In the genomic region with DNA sequence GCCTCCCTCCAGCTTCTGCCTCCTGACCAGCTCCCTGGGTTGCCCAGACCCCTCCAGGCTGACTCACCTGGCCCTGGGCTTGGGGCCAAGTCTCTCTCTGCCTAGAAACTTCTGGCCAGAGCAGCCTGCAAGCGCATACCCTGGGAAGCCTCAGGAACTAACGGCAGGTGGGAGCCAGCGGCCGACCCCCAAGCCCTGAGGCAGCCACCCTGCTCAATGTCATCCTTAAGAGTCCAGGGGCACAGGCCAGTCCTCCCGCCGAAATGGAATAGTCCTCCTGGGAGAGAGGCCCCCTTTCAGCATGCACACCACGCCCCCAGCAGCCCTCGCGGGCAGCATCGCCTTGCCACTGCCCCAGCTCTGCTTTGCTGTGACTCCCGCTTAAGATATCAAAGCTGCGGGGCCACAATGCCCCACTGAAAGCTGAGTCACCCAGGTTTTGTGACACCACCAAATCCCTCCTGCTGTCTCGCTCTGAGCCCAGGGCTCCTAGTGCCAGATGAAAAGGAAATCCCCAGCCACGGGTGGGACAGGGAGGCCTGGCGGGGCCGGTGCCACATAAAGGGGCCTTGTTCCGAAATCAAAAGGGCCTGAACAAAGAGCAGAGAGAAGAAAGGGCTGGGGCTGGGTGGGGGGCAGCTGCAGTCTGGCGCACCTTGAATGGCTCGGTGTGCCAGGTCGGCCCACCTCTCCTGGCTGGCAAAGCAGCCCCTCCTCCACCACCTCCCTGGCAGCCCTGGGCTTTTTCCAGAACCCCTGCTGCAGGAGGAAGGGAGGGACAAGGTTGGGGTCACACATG, we compare ENCODE assay signal across 23 cellular contexts. TPM values are rescaled to one million over a fixed set of nuclear protein-coding genes. Genes with fewer than 3 reads are reported as not detected.
DNase-seq lines count a peak whose midpoint lies in the region; ATAC-seq and TF ChIP-seq lines count a peak whose summit lies in the region.
"Had no signal": no experiment of that assay in that cellular context is flagged by ENCODE, and none has a peak within 500 bp of the region (broad histone marks: within the 10 kb centered on the region; RNA-seq: fewer than 3 reads in every experiment).

No MANE protein-coding gene starts in this region.

- H3K27me3 ChIP-seq in lower lobe of right lung (ENCODE audit: low read depth) (peaks cover 34% of the 10 kb centered on the region), SK-N-SH (ENCODE audit: insufficient read depth) (no peaks in the 10 kb centered on the region)
- H3K27me3 ChIP-seq: vagina had no signal

- CTCF ChIA-PET in Calu3 (lab: Charles Lee) (interaction anchor here (0.6 to 1.3 kb wide), 5 partner anchors 27 to 642 kb away, joined by 3 to 5 read pairs (median 5); no protein-coding TSS in a partner anchor), SK-N-SH (lab: Yijun Ruan, JAX) (no interaction called here)

- H3K79me2 ChIP-seq in SK-N-SH (ENCODE audit: insufficient read depth), result no peaks in the 10 kb centered on the region

- H3K4me3 Mint-ChIP-seq in Calu3 (ENCODE audit: low read depth, unreplicated experiment), result peak overlapping the region; percentile 25
- H3K4me3 Mint-ChIP-seq: activated T-helper 17 cell treated with anti-CD3 and anti-CD28 coated beads, Interleukin-2, amount 50 U/mL, for 72 hours had no signal

- H3K9me3 ChIP-seq in lower lobe of right lung (no peaks in the 10 kb centered on the region), SK-N-SH (no peaks in the 10 kb centered on the region)
- H3K9me3 ChIP-seq: SJSA1, stomach, vagina had no signal

- POLR2A ChIA-PET in SK-N-SH (lab: Yijun Ruan, JAX), result no interaction called here

- H3K27me3 Mint-ChIP-seq in Calu3 (ENCODE audit: unreplicated experiment), result no peaks in the 10 kb centered on the region

- H3K4me3 ChIP-seq in lower lobe of right lung (no peak overlapping the region), SK-N-SH (ENCODE audit: low read depth in 2 of 2, low read length in 1 of 2) (no peak overlapping the region)
- H3K4me3 ChIP-seq: SJSA1, stomach, vagina had no signal

- peaks cover 13% of the 10 kb centered on the region for H3K4me1 Mint-ChIP-seq in Calu3 (ENCODE audit: low read depth, unreplicated experiment)

- TF ChIP-seq RAD21 in SK-N-SH (IDR thresholded peaks at IDR 0.05; ENCODE audit: low read length), result no peak

- H2AFZ ChIP-seq in SK-N-SH (ENCODE audit: low read depth), result no peak overlapping the region

- H3K4me1 ChIP-seq in lower lobe of right lung (no peaks in the 10 kb centered on the region), SK-N-SH (ENCODE audit: control insufficient read depth in 1 of 2, insufficient read depth in 2 of 2, low read depth in 1 of 2, low read length in 1 of 2) (no peaks in the 10 kb centered on the region; a peak in 1 of 4 replicates)
- H3K4me1 ChIP-seq: SJSA1, stomach, vagina had no signal

- no peaks in the 10 kb centered on the region for H3K36me3 ChIP-seq in lower lobe of right lung
- H3K36me3 ChIP-seq in SK-N-SH (replicated peaks in 1 of 2; ENCODE audit: control insufficient read depth in 1 of 2, insufficient read depth in 2 of 2, low read length in 1 of 2), result no peaks in the 10 kb centered on the region
- H3K36me3 ChIP-seq: SJSA1, stomach, vagina had no signal

- no peaks in the 10 kb centered on the region for H3F3A ChIP-seq in SK-N-SH (replicated peaks; ENCODE audit: insufficient read depth)

- H3K36me3 Mint-ChIP-seq in Calu3 (ENCODE audit: insufficient read depth, unreplicated experiment), result no peaks in the 10 kb centered on the region

- peak overlapping the region; percentile 74 for H3K27ac Mint-ChIP-seq in Calu3 (ENCODE audit: unreplicated experiment)
- H3K27ac Mint-ChIP-seq: activated T-helper 17 cell treated with anti-CD3 and anti-CD28 coated beads, Interleukin-2, amount 50 U/mL, for 72 hours had no signal

- peak in 1 of 2 donors; percentile 32 for ATAC-seq in lower lobe of right lung
- no peak for ATAC-seq in HG03342 (IDR thresholded peaks at IDR 0.05; ENCODE audit: unreplicated experiment)
- ATAC-seq: activated T-helper 17 cell treated with anti-CD3 and anti-CD28 coated beads, Interleukin-2, amount 50 U/mL, for 72 hours had no signal

- H3K9me3 Mint-ChIP-seq in Calu3 (ENCODE audit: low read depth, unreplicated experiment), result no peaks in the 10 kb centered on the region
- H3K9me3 Mint-ChIP-seq: activated T-helper 17 cell treated with anti-CD3 and anti-CD28 coated beads, Interleukin-2, amount 50 U/mL, for 72 hours had no signal

- TF ChIP-seq CTCF in Calu3 (IDR thresholded peaks at IDR 0.05; ENCODE audit: unreplicated experiment) (no peak), lower lobe of right lung (IDR thresholded peaks at IDR 0.05) (no peak), SK-N-SH (IDR thresholded peaks at IDR 0.05) (no peak)

- H3K4me2 ChIP-seq in SK-N-SH, result no peak overlapping the region

- intact Hi-C loops in Calu3 (cut with micrococcal nuclease; ENCODE audit: unreplicated experiment), result no loop called here
- intact Hi-C loops in lower lobe of right lung (cut with DNase I), result no loop called here

- DNase-seq in Calu3, result peak; percentile 88
- DNase-seq in HT-29 (ENCODE audit: low spot score), result peak; percentile 59
- peak; percentile 99 for DNase-seq in SW480 (ENCODE audit: low spot score)
- DNase-seq in lower lobe of right lung, result peak; percentile 30
- DNase-seq in NCI-H526 (lab: John Stamatoyannopoulos, UW), result no peak
- no peak for DNase-seq in NCI-H524 (lab: John Stamatoyannopoulos, UW)
- DNase-seq in SK-N-SH, result no peak
- DNase-seq: activated CD4-positive, alpha-beta T cell treated with anti-CD3 and anti-CD28 coated beads, Interleukin-2, amount 50 U/mL, for 1 hour; amygdala; cortex of kidney; erythroblast; Karpas-422; NCI-H2029; NCI-H526 treated with DMSO at 0.1 percent for 48 hours; stimulated activated CD4-positive, alpha-beta T cell treated with anti-CD3 and anti-CD28 coated beads, Interleukin-12 subunit alpha, Interleukin-12 subunit beta, amount 100 ng/mL, for 4 hours; stomach had no signal

- no peak overlapping the region for H3K27ac ChIP-seq in lower lobe of right lung
- no peak overlapping the region for H3K27ac ChIP-seq in SK-N-SH (ENCODE audit: low read depth in 2 of 2, low read length in 1 of 2)
- H3K27ac ChIP-seq: HL-60, SJSA1, stomach, vagina had no signal

- 78% methylated on average over 13 of the region's 20 CpGs for WGBS in SK-N-SH (ENCODE audit: low lambda C conversion rate)

- BruUV-seq in Calu3 (replicated peaks; lab: Mats Ljungman, UMichigan), result no TSS peak

- H3K9ac ChIP-seq in SK-N-SH, result no peak overlapping the region

- no peak for TF ChIP-seq EP300 in SK-N-SH (IDR thresholded peaks at IDR 0.05; ENCODE audit: borderline replicate concordance in 1 of 2, low read depth in 1 of 2, low read length in 1 of 2)

- H4K20me1 ChIP-seq in SK-N-SH (ENCODE audit: insufficient read depth), result no peaks in the 10 kb centered on the region

- H3K9me2 ChIP-seq in SK-N-SH, result no peaks in the 10 kb centered on the region

TF ChIP-seq in SK-N-SH, 30 proteins besides CTCF, POLR2A, EP300 and RAD21 (continues in another document):
- TF ChIP-seq EZH2phosphoT487 (IDR thresholded peaks at IDR 0.05; ENCODE audit: borderline replicate concordance, low read depth) (no peak), TAF1 (IDR thresholded peaks at IDR 0.05; ENCODE audit: borderline replicate concordance, low read depth, low read length) (no peak), ZBTB33 (IDR thresholded peaks at IDR 0.05; ENCODE audit: borderline replicate concordance, low read depth) (no peak), SMC3 (IDR thresholded peaks at IDR 0.05; ENCODE audit: low read depth, low read length) (no peak), ELF1 (IDR thresholded peaks at IDR 0.05) (no peak), GATA2 (CRISPR knock-in tag; IDR thresholded peaks at IDR 0.05) (no peak), YY1 (IDR thresholded peaks at IDR 0.05; ENCODE audit: low read depth) (no peak)

RNA-seq across cellular contexts. Expression of gene FGF3, which starts 21.4 kb away (rescaled TPM):
- total RNA-seq in Calu3 (2022) (not detected in 2 replicates), lower lobe of right lung (not detected)
- total RNA-seq in HT-29 (2014; rRNA removed; shearing (Covaris generic)), result 0.41 TPM in 1 of 2 replicates, not detected in the other
- polyA plus RNA-seq in SK-N-SH (2012; rRNA removed), result not detected in 2 replicates
- not detected in 2 replicates for polyA plus RNA-seq in SK-N-SH (2012; cell fraction: cytosol; rRNA removed)
- polyA plus RNA-seq in SK-N-SH (2012; cell fraction: nucleus; rRNA removed), result not detected in 2 replicates
- total RNA-seq: activated T-helper 17 cell treated with anti-CD3 and anti-CD28 coated beads, Interleukin-2, amount 50 U/mL, for 72 hours; mononuclear cell; SJSA1; stomach; vagina had no signal
- polyA plus RNA-seq: BJ, stomach had no signal

Comparison
In these comparisons a context has a peak if more than half of its experiments do, and no peak if none do; other contexts are left out.
1. DNase-seq: peak in Calu3 (single experiment), HT-29 (single experiment), SW480 (single experiment) and lower lobe of right lung (single experiment); none in NCI-H526 (0 of 2), NCI-H524 (0 of 2) and SK-N-SH (single experiment).